ENCODE assay signal across 8 cellular contexts in genomic region chr17:2595200-2595599, GRCh38. TPM values are rescaled to one million over a fixed set of nuclear protein-coding genes. Genes with fewer than 3 reads are reported as not detected.
A peak's percentile ranks its signal among the peaks of the same experiment; 100 is the strongest.
DNase-seq lines count a peak whose midpoint lies in the region; ATAC-seq and TF ChIP-seq lines count a peak whose summit lies in the region.

No MANE protein-coding gene starts in this region.

- H3K27me3 ChIP-seq in BLaER1 treated with 17β-estradiol and CSF1 and Interleukin-3, amounts not matched to agents 10 nM and 100 nM, result no peaks in the 10 kb centered on the region

- peak overlapping the region; percentile 88 for H3K27ac Mint-ChIP-seq in dendritic cell treated with granulocyte-macrophage colony-stimulating factor and Interleukin-4, amounts not matched to agents 40 ng/mL and 50 ng/mL, for 4 days
- H3K27ac Mint-ChIP-seq in nephron progenitor cell, result peak overlapping the region; percentile 98

- H3K9ac ChIP-seq in BLaER1 treated with 17β-estradiol and CSF1 and Interleukin-3, amounts not matched to agents 10 nM and 100 nM, result peak overlapping the region; percentile 88 to 99 (median 98)

- peak overlapping the region; percentile 78 to 99 (median 93) for H3K4me2 ChIP-seq in BLaER1 treated with 17β-estradiol and CSF1 and Interleukin-3, amounts not matched to agents 10 nM and 100 nM

- H3K4me1 Mint-ChIP-seq in dendritic cell treated with granulocyte-macrophage colony-stimulating factor and Interleukin-4, amounts not matched to agents 40 ng/mL and 50 ng/mL, for 4 days (ENCODE audit: low read depth), result peaks cover 37% of the 10 kb centered on the region
- H3K4me1 Mint-ChIP-seq in nephron progenitor cell, result peaks cover 33% of the 10 kb centered on the region

- H3K36me3 ChIP-seq in BLaER1 treated with 17β-estradiol and CSF1 and Interleukin-3, amounts not matched to agents 10 nM and 100 nM, result peaks cover 0 to 36% (median 14%) of the 10 kb centered on the region in 11 experiments; a peak in 14 of 22 replicates

- no peaks in the 10 kb centered on the region for H3K9me3 Mint-ChIP-seq in dendritic cell treated with granulocyte-macrophage colony-stimulating factor and Interleukin-4, amounts not matched to agents 40 ng/mL and 50 ng/mL, for 4 days
- H3K9me3 Mint-ChIP-seq in nephron progenitor cell, result peaks cover 8% of the 10 kb centered on the region

- H3K4me1 ChIP-seq in BLaER1 treated with 17β-estradiol and CSF1 and Interleukin-3, amounts not matched to agents 10 nM and 100 nM, result peaks cover 17 to 54% (median 38%) of the 10 kb centered on the region in 10 experiments

- peaks cover 20% of the 10 kb centered on the region for H3K36me3 Mint-ChIP-seq in dendritic cell treated with granulocyte-macrophage colony-stimulating factor and Interleukin-4, amounts not matched to agents 40 ng/mL and 50 ng/mL, for 4 days (ENCODE audit: low read depth)
- peaks cover 25% of the 10 kb centered on the region for H3K36me3 Mint-ChIP-seq in nephron progenitor cell (ENCODE audit: low read depth)

- DNase-seq in M059J (ENCODE audit: low read depth) (peak; percentile 4), nephron progenitor cell (no peak), sciatic nerve (ENCODE audit: low spot score) (no peak)
- no peak for DNase-seq in stimulated activated naive CD4-positive, alpha-beta T cell treated with Interleukin-2 at 50 U/mL for 16 hours (lab: John Stamatoyannopoulos, UW)

- no peak for TF ChIP-seq CTCF in nephron progenitor cell (IDR thresholded peaks at IDR 0.05)

- H3K4me3 Mint-ChIP-seq in dendritic cell treated with granulocyte-macrophage colony-stimulating factor and Interleukin-4, amounts not matched to agents 40 ng/mL and 50 ng/mL, for 4 days, result peak overlapping the region; percentile 95
- peak overlapping the region; percentile 100 for H3K4me3 Mint-ChIP-seq in nephron progenitor cell

- peak overlapping the region; percentile 79 to 97 (median 95); a peak in 21 of 22 replicates for H3K27ac ChIP-seq in BLaER1 treated with 17β-estradiol and CSF1 and Interleukin-3, amounts not matched to agents 10 nM and 100 nM

- ATAC-seq in activated CD4-positive, CD25-positive, alpha-beta regulatory T cell treated with anti-CD3 and anti-CD28 coated beads, Interleukin-2, amount 50 U/mL, for 24 hours, result no peak
- ATAC-seq in HG02885 (IDR thresholded peaks at IDR 0.05; ENCODE audit: poor library complexity, unreplicated experiment) (no peak), sciatic nerve (no peak)

- H3K4me3 ChIP-seq in BLaER1 treated with 17β-estradiol and CSF1 and Interleukin-3, amounts not matched to agents 10 nM and 100 nM, result peak overlapping the region; percentile 95 to 100 (median 98)

- intact Hi-C loops in dendritic cell treated with granulocyte-macrophage colony-stimulating factor and Interleukin-4, amounts not matched to agents 40 ng/mL and 50 ng/mL, for 4 days (cut with micrococcal nuclease), result no loop called here
- intact Hi-C loops in sciatic nerve (cut with DNase I), result no loop called here

- no peaks in the 10 kb centered on the region for H3K9me3 ChIP-seq in BLaER1 treated with 17β-estradiol and CSF1 and Interleukin-3, amounts not matched to agents 10 nM and 100 nM (replicated peaks in 1 of 11)

- H4K20me1 ChIP-seq in BLaER1 treated with 17β-estradiol and CSF1 and Interleukin-3, amounts not matched to agents 10 nM and 100 nM, result peaks cover 59 to 62% (median 60%) of the 10 kb centered on the region in 11 experiments

- H3K27me3 Mint-ChIP-seq in dendritic cell treated with granulocyte-macrophage colony-stimulating factor and Interleukin-4, amounts not matched to agents 40 ng/mL and 50 ng/mL, for 4 days, result no peaks in the 10 kb centered on the region
- peaks cover 3% of the 10 kb centered on the region for H3K27me3 Mint-ChIP-seq in nephron progenitor cell (ENCODE audit: low read depth, poor library complexity)

RNA-seq across cellular contexts. Expression of gene PAFAH1B1, which starts 1.7 kb away (rescaled TPM):
- total RNA-seq in M059J (2014; rRNA removed; shearing (Covaris generic)), result 70.9 and 109 TPM in 2 replicates
- 160 TPM for total RNA-seq in sciatic nerve
